Comparison of ENCODE assay signal across 10 cellular contexts in genomic region chr11:65437436-65438227, GRCh38. TPM values are rescaled to one million over a fixed set of nuclear protein-coding genes. Genes with fewer than 3 reads are reported as not detected.
A peak's percentile ranks its signal among the peaks of the same experiment; 100 is the strongest.
DNase-seq lines count a peak whose midpoint lies in the region; ATAC-seq and TF ChIP-seq lines count a peak whose summit lies in the region.
"Had no signal": no experiment of that assay in that cellular context is flagged by ENCODE, and none has a peak within 500 bp of the region (broad histone marks: within the 10 kb centered on the region; RNA-seq: fewer than 3 reads in every experiment).

No MANE protein-coding gene starts in this region.

- no peak overlapping the region for H3K27ac Mint-ChIP-seq in activated naive CD8-positive, alpha-beta T cell treated with anti-CD3 and anti-CD28 coated beads, Interleukin-2, amount 10 ng/mL, durations not matched to agents 7 days and 5 days
- H3K27ac Mint-ChIP-seq in activated naive CD8-positive, alpha-beta T cell treated with anti-CD3 and anti-CD28 coated beads, Interleukin-2, amount 50 U/mL, for 24 hours, result no peak overlapping the region

- H3K36me3 ChIP-seq in right lobe of liver (peaks cover 0 to 43% (median 8%) of the 10 kb centered on the region in 4 donors), upper lobe of right lung (peaks cover 80% of the 10 kb centered on the region), brain microvascular endothelial cell (replicated peaks) (peaks cover 64% of the 10 kb centered on the region)

- TF ChIP-seq CTCF in right lobe of liver (IDR thresholded peaks at IDR 0.05), result no peak
- no peak for TF ChIP-seq CTCF in upper lobe of right lung (IDR thresholded peaks at IDR 0.05)
- no peak for TF ChIP-seq CTCF in brain microvascular endothelial cell (IDR thresholded peaks at IDR 0.05; ENCODE audit: low read depth, low read length, missing control alignments)

- intact Hi-C loops in right lobe of liver (cut with DNase I) (no loop called here), upper lobe of right lung (cut with DNase I) (no loop called here)

- H3K27ac ChIP-seq in caudate nucleus (ENCODE audit: low read depth, low read length) (peak overlapping the region; percentile 6), right lobe of liver (peak overlapping the region; percentile 52 to 100 (median 70)), upper lobe of right lung (no peak overlapping the region), brain microvascular endothelial cell (no peak overlapping the region)

- TF ChIP-seq POLR2A in right lobe of liver (IDR thresholded peaks at IDR 0.05), result peak; percentile 64

- no peaks in the 10 kb centered on the region for H3K27me3 Mint-ChIP-seq in activated naive CD8-positive, alpha-beta T cell treated with anti-CD3 and anti-CD28 coated beads, Interleukin-2, amount 10 ng/mL, durations not matched to agents 7 days and 5 days
- no peaks in the 10 kb centered on the region for H3K27me3 Mint-ChIP-seq in activated naive CD8-positive, alpha-beta T cell treated with anti-CD3 and anti-CD28 coated beads, Interleukin-2, amount 50 U/mL, for 24 hours
- H3K27me3 Mint-ChIP-seq: naive B cell had no signal

- H3K4me3 Mint-ChIP-seq in activated naive CD8-positive, alpha-beta T cell treated with anti-CD3 and anti-CD28 coated beads, Interleukin-2, amount 10 ng/mL, durations not matched to agents 7 days and 5 days, result no peak overlapping the region
- no peak overlapping the region for H3K4me3 Mint-ChIP-seq in activated naive CD8-positive, alpha-beta T cell treated with anti-CD3 and anti-CD28 coated beads, Interleukin-2, amount 50 U/mL, for 24 hours

- POLR2A ChIA-PET in activated naive CD8-positive, alpha-beta T cell treated with anti-CD3 and anti-CD28 coated beads, Interleukin-2, amount 10 ng/mL, durations not matched to agents 7 days and 5 days (lab: Charles Lee), result interaction anchor here (1.0 to 1.7 kb wide), 7 partner anchors 9 to 60 kb away, joined by 3 to 5 read pairs (median 3); partner anchors contain the start of gene NEAT1

- peaks cover 52% of the 10 kb centered on the region for H3K4me1 Mint-ChIP-seq in activated naive CD8-positive, alpha-beta T cell treated with anti-CD3 and anti-CD28 coated beads, Interleukin-2, amount 10 ng/mL, durations not matched to agents 7 days and 5 days
- peaks cover 83% of the 10 kb centered on the region for H3K4me1 Mint-ChIP-seq in activated naive CD8-positive, alpha-beta T cell treated with anti-CD3 and anti-CD28 coated beads, Interleukin-2, amount 50 U/mL, for 24 hours

- peak; percentile 17 for DNase-seq in activated naive CD8-positive, alpha-beta T cell treated with anti-CD3 and anti-CD28 coated beads, Interleukin-2, amount 10 ng/mL, durations not matched to agents 7 days and 5 days
- DNase-seq in activated naive CD8-positive, alpha-beta T cell treated with anti-CD3 and anti-CD28 coated beads, Interleukin-2, amount 50 U/mL, for 24 hours, result no peak
- no peak for DNase-seq in caudate nucleus (lab: John Stamatoyannopoulos, UW)
- peak; percentile 24 to 63 (median 61) for DNase-seq in right lobe of liver
- DNase-seq in upper lobe of right lung, result peak; percentile 36
- DNase-seq in dedifferentiated amniotic fluid mesenchymal stem cell (ENCODE audit: extremely low spot score), result no peak
- no peak for DNase-seq in brain microvascular endothelial cell
- DNase-seq in iPS-NIHi11 (ENCODE audit: low spot score), result no peak
- DNase-seq: C1 segment of cervical spinal cord, naive B cell had no signal

- in situ Hi-C loops in brain microvascular endothelial cell (cut with HindIII; ENCODE audit: low pct_ligation_motif_present, low sequenced_read_pairs), result no loop called here

- H3K4me1 ChIP-seq in right lobe of liver (peaks cover 0 to 51% (median 4%) of the 10 kb centered on the region in 4 donors), upper lobe of right lung (peaks cover 67% of the 10 kb centered on the region)

- H3K27me3 ChIP-seq in right lobe of liver (no peaks in the 10 kb centered on the region), upper lobe of right lung (no peaks in the 10 kb centered on the region), brain microvascular endothelial cell (replicated peaks) (no peaks in the 10 kb centered on the region)

- ATAC-seq in activated naive CD8-positive, alpha-beta T cell treated with anti-CD3 and anti-CD28 coated beads, Interleukin-2, amount 10 ng/mL, durations not matched to agents 7 days and 5 days (ENCODE audit: low read depth), result no peak
- no peak for ATAC-seq in activated naive CD8-positive, alpha-beta T cell treated with anti-CD3 and anti-CD28 coated beads, Interleukin-2, amount 50 U/mL, for 24 hours
- ATAC-seq in right lobe of liver, result peak; percentile 1 to 16 (median 5)
- ATAC-seq in upper lobe of right lung, result no peak

- peaks cover 43% of the 10 kb centered on the region for H3K36me3 Mint-ChIP-seq in activated naive CD8-positive, alpha-beta T cell treated with anti-CD3 and anti-CD28 coated beads, Interleukin-2, amount 10 ng/mL, durations not matched to agents 7 days and 5 days
- peaks cover 62% of the 10 kb centered on the region for H3K36me3 Mint-ChIP-seq in activated naive CD8-positive, alpha-beta T cell treated with anti-CD3 and anti-CD28 coated beads, Interleukin-2, amount 50 U/mL, for 24 hours (ENCODE audit: low read depth)
- H3K36me3 Mint-ChIP-seq: naive B cell had no signal

- H3K4me3 ChIP-seq in right lobe of liver (peak overlapping the region in 1 of 3 donors; percentile 6), upper lobe of right lung (no peak overlapping the region), brain microvascular endothelial cell (ENCODE audit: low read depth, low read length) (no peak overlapping the region)

- H3K9me3 ChIP-seq in right lobe of liver, result no peaks in the 10 kb centered on the region
- H3K9me3 ChIP-seq in upper lobe of right lung, result no peaks in the 10 kb centered on the region

- WGBS in right lobe of liver (ENCODE audit: insufficient coverage, low coverage, low lambda C conversion rate, missing lambda C conversion rate), result 27% methylated on average over 13 of the region's 14 CpGs

- no peaks in the 10 kb centered on the region for H3K9me3 Mint-ChIP-seq in activated naive CD8-positive, alpha-beta T cell treated with anti-CD3 and anti-CD28 coated beads, Interleukin-2, amount 10 ng/mL, durations not matched to agents 7 days and 5 days
- no peaks in the 10 kb centered on the region for H3K9me3 Mint-ChIP-seq in activated naive CD8-positive, alpha-beta T cell treated with anti-CD3 and anti-CD28 coated beads, Interleukin-2, amount 50 U/mL, for 24 hours
- H3K9me3 Mint-ChIP-seq: naive B cell had no signal

RNA-seq across cellular contexts. Expression of gene NEAT1, which starts 15.0 kb away (rescaled TPM):
- 100 to 1,000 TPM; 402 to 407 TPM for total RNA-seq in activated naive CD8-positive, alpha-beta T cell treated with anti-CD3 and anti-CD28 coated beads, Interleukin-2, amount 10 ng/mL, durations not matched to agents 7 days and 5 days
- total RNA-seq in right lobe of liver (1,000 to 10,000 TPM in 2 of 6 experiments, 100 to 1,000 TPM in 4; 202 to 1,225 (median 767) TPM), upper lobe of right lung (1,120 TPM)

RNA-seq across cellular contexts. Expression of gene FRMD8, which starts 51.2 kb away (rescaled TPM):
- total RNA-seq in activated naive CD8-positive, alpha-beta T cell treated with anti-CD3 and anti-CD28 coated beads, Interleukin-2, amount 10 ng/mL, durations not matched to agents 7 days and 5 days, result 10 to 100 TPM; 51.5 to 55.4 TPM
- total RNA-seq in right lobe of liver (10 to 100 TPM in 4 of 6 experiments, 1 to 10 TPM in 2; 7.7 to 17.1 (median 14.3) TPM), upper lobe of right lung (37.1 TPM)

RNA-seq across cellular contexts. Expression of gene SLC25A45, which starts 55.2 kb away (rescaled TPM):
- total RNA-seq in activated naive CD8-positive, alpha-beta T cell treated with anti-CD3 and anti-CD28 coated beads, Interleukin-2, amount 10 ng/mL, durations not matched to agents 7 days and 5 days, result 10 to 100 TPM; 25.5 to 29.6 TPM
- 10 to 100 TPM in 4 of 6 experiments, 1 to 10 TPM in 2; 7.5 to 17.5 (median 12.1) TPM for total RNA-seq in right lobe of liver
- total RNA-seq in upper lobe of right lung, result 11.5 TPM

Comparison
In these comparisons a context has a peak if more than half of its experiments do, and no peak if none do; other contexts are left out.
1. DNase-seq: peak in activated naive CD8-positive, alpha-beta T cell treated with anti-CD3 and anti-CD28 coated beads, Interleukin-2, amount 10 ng/mL, durations not matched to agents 7 days and 5 days (single experiment), right lobe of liver (3 of 3) and upper lobe of right lung (single experiment); none in activated naive CD8-positive, alpha-beta T cell treated with anti-CD3 and anti-CD28 coated beads, Interleukin-2, amount 50 U/mL, for 24 hours (single experiment), caudate nucleus (0 of 61), dedifferentiated amniotic fluid mesenchymal stem cell (single experiment), brain microvascular endothelial cell (single experiment) and iPS-NIHi11 (single experiment).
2. ATAC-seq: peak in right lobe of liver (4 of 4); none in activated naive CD8-positive, alpha-beta T cell treated with anti-CD3 and anti-CD28 coated beads, Interleukin-2, amount 10 ng/mL, durations not matched to agents 7 days and 5 days (single experiment), activated naive CD8-positive, alpha-beta T cell treated with anti-CD3 and anti-CD28 coated beads, Interleukin-2, amount 50 U/mL, for 24 hours (single experiment) and upper lobe of right lung (single experiment).
3. H3K27ac ChIP-seq: peak in caudate nucleus (single experiment) and right lobe of liver (3 of 3); none in upper lobe of right lung (single experiment) and brain microvascular endothelial cell (single experiment).